9 cellular contexts compared by ENCODE assay signal in genomic region chr5:81393783-81394718, GRCh38. TPM values are rescaled to one million over a fixed set of nuclear protein-coding genes. Genes with fewer than 3 reads are reported as not detected.
A peak's percentile ranks its signal among the peaks of the same experiment; 100 is the strongest.
DNase-seq lines count a peak whose midpoint lies in the region; ATAC-seq and TF ChIP-seq lines count a peak whose summit lies in the region.
"Had no signal": no experiment of that assay in that cellular context is flagged by ENCODE, and none has a peak within 500 bp of the region (broad histone marks: within the 10 kb centered on the region; RNA-seq: fewer than 3 reads in every experiment).

Gene ACOT12 (minus strand): TSS chr5:81394134. CDS start chr5:81394114, 20 bp downstream.

- no peak within 1 kb of the TSS for H3K56ac ChIP-seq in H9 (ENCODE audit: insufficient read length, low read depth, low read length)

- H3K27me3 Mint-ChIP-seq in H9 (ENCODE audit: low read depth), result peaks cover 41% of the 10 kb centered on the region
- peaks cover 67% of the 10 kb centered on the region for H3K27me3 Mint-ChIP-seq in stimulated activated memory B cell treated with anti-CD40 and anti-IgM and Interleukin-4, amounts not matched to agents 10 μg/mL and 1 μg/mL and 100 μg/mL, for 72 hours

- no peak within 1 kb of the TSS for H3K18ac ChIP-seq in H9 (ENCODE audit: insufficient read length, low read depth, low read length)

- H3K4me1 Mint-ChIP-seq in H9, result 0 out of 4 replicates have a peak, but pooled peaks cover 0 to 4% of the 10 kb centered on the region in 2 experiments
- H3K4me1 Mint-ChIP-seq in stimulated activated memory B cell treated with anti-CD40 and anti-IgM and Interleukin-4, amounts not matched to agents 10 μg/mL and 1 μg/mL and 100 μg/mL, for 72 hours, result no peaks in the 10 kb centered on the region

- no peak within 1 kb of the TSS for H3T11ph ChIP-seq in H9 (ENCODE audit: low read length)

- no peak within 1 kb of the TSS for H2BK5ac ChIP-seq in H9 (ENCODE audit: insufficient read length, low read length)

- H3K79me1 ChIP-seq in H9 (ENCODE audit: insufficient read depth, low read depth, low read length, poor library complexity, severe bottlenecking), result no peaks in the 10 kb centered on the region

- H3K4me2 ChIP-seq in H9 (ENCODE audit: insufficient read depth, insufficient read length, low read length), result peak within 1 kb of the TSS; percentile 89

- DNase-seq in H9 (peak; percentile 57), SJCRH30 (no peak), CD1c-positive myeloid dendritic cell (ENCODE audit: extremely low spot score) (no peak), kidney glomerular epithelial cell (lab: John Stamatoyannopoulos, UW) (no peak)
- peak; percentile 12 for DNase-seq in activated naive CD4-positive, alpha-beta T cell treated with anti-CD3 and anti-CD28 coated beads, Interleukin-2, amount 50 U/mL, for 16 hours

- no peak within 1 kb of the TSS for H2AK5ac ChIP-seq in H9 (ENCODE audit: insufficient read length, low read length)

- peak within 1 kb of the TSS; percentile 34 for H2AFZ ChIP-seq in H9 (ENCODE audit: low read length)

- WGBS in H9 (ENCODE audit: extremely low coverage, insufficient read length, low lambda C conversion rate), result no CpG with 5 or more reads among the region's 77 CpGs

- H3K9me3 Mint-ChIP-seq in H9, result peaks cover 0 to 3% of the 10 kb centered on the region in 2 experiments; a peak in 3 of 5 replicates
- H3K9me3 Mint-ChIP-seq in stimulated activated memory B cell treated with anti-CD40 and anti-IgM and Interleukin-4, amounts not matched to agents 10 μg/mL and 1 μg/mL and 100 μg/mL, for 72 hours, result peaks cover 8% of the 10 kb centered on the region

- H3K4ac ChIP-seq in H9 (ENCODE audit: low read depth, low read length), result no peak within 1 kb of the TSS

- no peaks in the 10 kb centered on the region for H3K4me1 ChIP-seq in H9 (ENCODE audit: insufficient read depth, low read length)
- no peaks in the 10 kb centered on the region for H3K4me1 ChIP-seq in iPS-15b (ENCODE audit: control insufficient read depth, insufficient read depth, low read length)
- 0 out of 2 replicates have a peak, but pooled peaks cover 6% of the 10 kb centered on the region for H3K4me1 ChIP-seq in SJCRH30

- H3K4me3 Mint-ChIP-seq in H9, result peak within 1 kb of the TSS; percentile 71 to 90
- H3K4me3 Mint-ChIP-seq in stimulated activated memory B cell treated with anti-CD40 and anti-IgM and Interleukin-4, amounts not matched to agents 10 μg/mL and 1 μg/mL and 100 μg/mL, for 72 hours, result peak within 1 kb of the TSS; percentile 51

- H3K36me3 Mint-ChIP-seq in H9 (ENCODE audit: insufficient read depth in 1 of 3, low read depth in 3 of 3), result no peaks in the 10 kb centered on the region; a peak in 2 of 7 replicates
- H3K36me3 Mint-ChIP-seq in stimulated activated memory B cell treated with anti-CD40 and anti-IgM and Interleukin-4, amounts not matched to agents 10 μg/mL and 1 μg/mL and 100 μg/mL, for 72 hours, result no peaks in the 10 kb centered on the region

- no peak within 1 kb of the TSS for H4K8ac ChIP-seq in H9 (replicated peaks; ENCODE audit: insufficient read length, low read depth, low read length)

- no peak for TF ChIP-seq CTCF in H9 (conservative IDR thresholded peaks at IDR 0.05)

- no peak within 1 kb of the TSS for H2BK15ac ChIP-seq in H9 (ENCODE audit: low read depth, low read length)

- no peaks in the 10 kb centered on the region for H3K9me3 ChIP-seq in H9 (ENCODE audit: control insufficient read depth, low read depth, low read length)
- H3K9me3 ChIP-seq in iPS-15b (ENCODE audit: control insufficient read depth, insufficient read depth, low read length), result no peaks in the 10 kb centered on the region
- peaks cover 3% of the 10 kb centered on the region; the same call in 1 of the 2 replicates for H3K9me3 ChIP-seq in SJCRH30 (replicated peaks)

- peak within 1 kb of the TSS; percentile 63 for H3K14ac ChIP-seq in H9 (ENCODE audit: insufficient read depth, low read length)

- H2BK12ac ChIP-seq in H9 (ENCODE audit: insufficient read length, low read depth, low read length), result no peak within 1 kb of the TSS

- H4K20me1 ChIP-seq in H9 (ENCODE audit: control insufficient read depth, insufficient read depth, insufficient read length), result no peaks in the 10 kb centered on the region

- H3K79me2 ChIP-seq in H9 (ENCODE audit: insufficient read depth, low read length), result no peaks in the 10 kb centered on the region

- H3K27ac Mint-ChIP-seq in H9, result no peak within 1 kb of the TSS
- H3K27ac Mint-ChIP-seq in stimulated activated memory B cell treated with anti-CD40 and anti-IgM and Interleukin-4, amounts not matched to agents 10 μg/mL and 1 μg/mL and 100 μg/mL, for 72 hours, result no peak within 1 kb of the TSS

- peak within 1 kb of the TSS; percentile 75 for H3K4me3 ChIP-seq in iPS-15b (ENCODE audit: low read depth, low read length)
- H3K4me3 ChIP-seq in SJCRH30, result no peak within 1 kb of the TSS

- no peak for ATAC-seq in stimulated activated memory B cell treated with anti-CD40 and anti-IgM and Interleukin-4, amounts not matched to agents 10 μg/mL and 1 μg/mL and 100 μg/mL, for 72 hours

- H3K27me3 ChIP-seq in H9 (ENCODE audit: insufficient read depth, low read length) (no peaks in the 10 kb centered on the region), iPS-15b (ENCODE audit: control insufficient read depth, insufficient read depth, low read length) (peaks cover 19% of the 10 kb centered on the region), SJCRH30 (no peaks in the 10 kb centered on the region)

- no peak within 1 kb of the TSS for H3K23ac ChIP-seq in H9 (ENCODE audit: insufficient read length, low read depth, low read length)

- H3K27ac ChIP-seq in H9 (ENCODE audit: insufficient read length, low read depth, low read length), result no peak within 1 kb of the TSS
- no peak within 1 kb of the TSS for H3K27ac ChIP-seq in SJCRH30

- H3K9ac ChIP-seq in H9 (ENCODE audit: extremely low read depth, insufficient read length, low read length), result peak within 1 kb of the TSS; percentile 38
- H3K9ac ChIP-seq in iPS-15b (ENCODE audit: low read depth, low read length), result no peak within 1 kb of the TSS

- no peak within 1 kb of the TSS for H4K5ac ChIP-seq in H9 (ENCODE audit: insufficient read length, low read depth, low read length)

- H4K91ac ChIP-seq in H9 (ENCODE audit: insufficient read length, low read depth, low read length), result no peak within 1 kb of the TSS

- H3K36me3 ChIP-seq in iPS-15b (ENCODE audit: control insufficient read depth, insufficient read depth, low read length) (no peaks in the 10 kb centered on the region), SJCRH30 (no peaks in the 10 kb centered on the region)

- H2BK120ac ChIP-seq in H9 (ENCODE audit: low read depth, low read length, poor library complexity, severe bottlenecking), result no peak within 1 kb of the TSS

- H2BK20ac ChIP-seq in H9 (ENCODE audit: low read depth, low read length, poor library complexity, severe bottlenecking), result no peak within 1 kb of the TSS

- H3K23me2 ChIP-seq in H9 (ENCODE audit: insufficient read length, low read depth, low read length, poor library complexity, severe bottlenecking), result peaks cover 3% of the 10 kb centered on the region

RNA-seq across cellular contexts. Expression of gene ACOT12, which starts in this region (rescaled TPM):
- not detected in 2 replicates for total RNA-seq in H9 (2021)
- 0.14 TPM in 1 of 2 replicates, not detected in the other for total RNA-seq in SJCRH30 (2014; rRNA removed; shearing (Covaris generic))
- total RNA-seq: lung microvascular endothelial cell, NCI-H460 had no signal

Comparison
In these comparisons a context has a peak if more than half of its experiments do, and no peak if none do; other contexts are left out.
1. Peak in DNase-seq, H3K9ac ChIP-seq and H3K4me2 ChIP-seq in H9; RNA of the gene not detected or under 1 TPM.